In genomic region chr19:55082023-55082851, GRCh38 we compare ENCODE assay signal across 8 cellular contexts. TPM values are rescaled to one million over a fixed set of nuclear protein-coding genes. Genes with fewer than 3 reads are reported as not detected.
DNase-seq lines count a peak whose midpoint lies in the region; TF ChIP-seq lines count a peak whose summit lies in the region.

No MANE protein-coding gene starts in this region.

- H3K4me3 ChIP-seq in left ventricle myocardium inferior: peak overlapping the region; percentile 64

- intact Hi-C loops in left ventricle myocardium inferior (cut with micrococcal nuclease): no loop called here

- peaks cover 88% of the 10 kb centered on the region for H3K27me3 ChIP-seq in left ventricle myocardium inferior (ENCODE audit: low read depth)

- DNase-seq in CD1c-positive myeloid dendritic cell (ENCODE audit: extremely low spot score) (peak; percentile 66), Kasumi-1 (lab: John Stamatoyannopoulos, UW) (peak; percentile 63 to 68), activated T-cell treated with anti-CD3 and anti-CD28 coated beads for 4 hours (peak; percentile 46), left ventricle myocardium inferior (no peak), globus pallidus (ENCODE audit: low spot score) (no peak), mucosa of gallbladder (ENCODE audit: low spot score) (no peak), kidney tubule cell (ENCODE audit: low spot score) (no peak)
- DNase-seq in stimulated activated CD4-positive, alpha-beta T cell treated with anti-CD3 and anti-CD28 coated beads, TNF-alpha, amount 100 ng/mL, for 48 hours (ENCODE audit: low read depth in 3 of 3): peak in 2 of 3 donors; percentile 47 to 51

- no peak overlapping the region for H3K27ac ChIP-seq in left ventricle myocardium inferior (replicated peaks)

- no peaks in the 10 kb centered on the region for H3K36me3 ChIP-seq in left ventricle myocardium inferior

- peaks cover 43% of the 10 kb centered on the region for H3K4me1 ChIP-seq in left ventricle myocardium inferior

- no peaks in the 10 kb centered on the region for H3K9me3 ChIP-seq in left ventricle myocardium inferior (replicated peaks)

- no peak for TF ChIP-seq CTCF in left ventricle myocardium inferior (IDR thresholded peaks at IDR 0.05; ENCODE audit: borderline replicate concordance)

RNA-seq across cellular contexts. Expression of gene EPS8L1, which starts 6.6 kb away (rescaled TPM):
- 0.88 TPM for total RNA-seq in left ventricle myocardium inferior
- total RNA-seq in mucosa of gallbladder: 127 TPM

RNA-seq across cellular contexts. Expression of gene RDH13, which starts 19.3 kb away (rescaled TPM):
- total RNA-seq in left ventricle myocardium inferior (53.8 TPM), mucosa of gallbladder (63.0 TPM)

RNA-seq across cellular contexts. Expression of gene PPP1R12C, which starts 35.2 kb away (rescaled TPM):
- total RNA-seq in left ventricle myocardium inferior (228 TPM), mucosa of gallbladder (189 TPM)

RNA-seq across cellular contexts. Expression of gene GP6, which starts 44.2 kb away (rescaled TPM):
- total RNA-seq in left ventricle myocardium inferior: 0.30 TPM
- 0.72 TPM for total RNA-seq in mucosa of gallbladder

Comparison
In these comparisons a context has a peak if more than half of its experiments do, and no peak if none do; other contexts are left out.
1. DNase-seq: peak in CD1c-positive myeloid dendritic cell (single experiment), Kasumi-1 (2 of 2), activated T-cell treated with anti-CD3 and anti-CD28 coated beads for 4 hours (single experiment) and stimulated activated CD4-positive, alpha-beta T cell treated with anti-CD3 and anti-CD28 coated beads, TNF-alpha, amount 100 ng/mL, for 48 hours (2 of 3); none in left ventricle myocardium inferior (single experiment), globus pallidus (single experiment), mucosa of gallbladder (single experiment) and kidney tubule cell (single experiment).
2. RNA of gene EPS8L1, which starts 6.6 kb away (total RNA-seq): 127 TPM in mucosa of gallbladder (single experiment); 0.88 TPM in left ventricle myocardium inferior (single experiment); every median in the first group is over 10 times any median in the second.